ENCODE assay signal across 16 cellular contexts in genomic region chr1:101444381-101444780, GRCh38.
DNase-seq lines count a peak whose midpoint lies in the region; ATAC-seq and TF ChIP-seq lines count a peak whose summit lies in the region.
"Had no signal": no experiment of that assay in that cellular context is flagged by ENCODE, and none has a peak within 500 bp of the region (broad histone marks: within the 10 kb centered on the region; RNA-seq: fewer than 3 reads in every experiment).

No MANE protein-coding gene starts in this region.

- H3K9me3 ChIP-seq in PC-9 (ENCODE audit: insufficient read depth, low read depth) = no peaks in the 10 kb centered on the region

- CTCF ChIA-PET in PC-9 (lab: Charles Lee) = no interaction called here

- H4K20me1 ChIP-seq in PC-9 (ENCODE audit: insufficient read depth) = no peaks in the 10 kb centered on the region

- TF ChIP-seq CTCF in PC-9 (conservative IDR thresholded peaks at IDR 0.05) = no peak

- no peak overlapping the region for H3K4me2 ChIP-seq in PC-9

- no peak for DNase-seq in PC-9
- no peak for DNase-seq in NCI-H2029 treated with DMSO at 0.1 percent for 48 hours (lab: John Stamatoyannopoulos, UW)
- DNase-seq: activated CD8-positive, alpha-beta memory T cell treated with anti-CD3 and anti-CD28 coated beads, Interleukin-2, amount 10 ng/mL, durations not matched to agents 7 days and 5 days; effector memory CD4-positive, alpha-beta T cell; natural killer cell; NCI-H2081; NCI-H526 treated with DMSO at 0.1 percent for 48 hours; T-helper 9 cell had no signal

- H3K79me2 ChIP-seq in PC-9 (ENCODE audit: low read depth) = no peaks in the 10 kb centered on the region

- H3K36me3 ChIP-seq in PC-9 (ENCODE audit: low read depth) = no peaks in the 10 kb centered on the region

- H3K4me1 ChIP-seq in PC-9 (replicated peaks; ENCODE audit: insufficient read depth) = no peaks in the 10 kb centered on the region

- H3K4me3 ChIP-seq in PC-9 = no peak overlapping the region

- no TSS peak for BruUV-seq in PC-9 (replicated peaks; lab: Mats Ljungman, UMichigan)

- ATAC-seq in GM18498 (IDR thresholded peaks at IDR 0.05; ENCODE audit: unreplicated experiment) (peak; percentile 49), GM19351 (IDR thresholded peaks at IDR 0.05; ENCODE audit: unreplicated experiment) (peak; percentile 58), HG02852 (IDR thresholded peaks at IDR 0.05; ENCODE audit: unreplicated experiment) (peak; percentile 78), HG03460 (IDR thresholded peaks at IDR 0.05; ENCODE audit: unreplicated experiment) (peak; percentile 48), GM21515 (IDR thresholded peaks at IDR 0.05; ENCODE audit: unreplicated experiment) (no peak), HG03280 (IDR thresholded peaks at IDR 0.05; ENCODE audit: unreplicated experiment) (no peak)
- ATAC-seq: activated CD4-positive, CD25-positive, alpha-beta regulatory T cell treated with anti-CD3 and anti-CD28 coated beads, Interleukin-2, amount 50 U/mL, for 24 hours; activated CD8-positive, alpha-beta memory T cell treated with anti-CD3 and anti-CD28 coated beads, Interleukin-2, amount 10 ng/mL, durations not matched to agents 7 days and 5 days; natural killer cell had no signal

- H3F3A ChIP-seq in PC-9 (ENCODE audit: insufficient read depth, low read depth) = no peaks in the 10 kb centered on the region

- POLR2A ChIA-PET in PC-9 (lab: Charles Lee; ENCODE audit: unreplicated experiment) = no interaction called here

- no peak overlapping the region for H3K27ac ChIP-seq in PC-9
- H3K27ac ChIP-seq: HL-60 had no signal

- H3K9me2 ChIP-seq in PC-9 (ENCODE audit: insufficient read depth) = no peaks in the 10 kb centered on the region

- no peak overlapping the region for H2AFZ ChIP-seq in PC-9

- no peaks in the 10 kb centered on the region for H3K27me3 ChIP-seq in PC-9 (ENCODE audit: insufficient read depth, low read depth)

- intact Hi-C loops in PC-9 (cut with micrococcal nuclease; ENCODE audit: unreplicated experiment) = no loop called here

Comparison
In these comparisons a context has a peak if more than half of its experiments do, and no peak if none do; other contexts are left out.
1. ATAC-seq: peak in GM18498 (single experiment), GM19351 (single experiment), HG02852 (single experiment) and HG03460 (single experiment); none in GM21515 (single experiment) and HG03280 (single experiment).